9 cellular contexts compared by ENCODE assay signal in genomic region chr7:41699532-41699931, GRCh38. TPM values are rescaled to one million over a fixed set of nuclear protein-coding genes. Genes with fewer than 3 reads are reported as not detected.
DNase-seq lines count a peak whose midpoint lies in the region; ATAC-seq and TF ChIP-seq lines count a peak whose summit lies in the region.
"Had no signal": no experiment of that assay in that cellular context is flagged by ENCODE, and none has a peak within 500 bp of the region (broad histone marks: within the 10 kb centered on the region; RNA-seq: fewer than 3 reads in every experiment).

No MANE protein-coding gene starts in this region.

- H3K9me3 ChIP-seq in aorta (ENCODE audit: control insufficient read depth, low read length) = no peaks in the 10 kb centered on the region
- H3K9me3 ChIP-seq in CD8-positive, alpha-beta memory T cell (ENCODE audit: low read length) = no peaks in the 10 kb centered on the region
- H3K9me3 ChIP-seq: BLaER1 had no signal

- peaks cover 2 to 4% of the 10 kb centered on the region in 2 donors for H3K4me1 ChIP-seq in aorta (ENCODE audit: control insufficient read depth in 1 of 2, insufficient read depth in 2 of 2, low read length in 2 of 2)
- H3K4me1 ChIP-seq in CD8-positive, alpha-beta memory T cell (ENCODE audit: insufficient read depth, low read length) = no peaks in the 10 kb centered on the region
- H3K4me1 ChIP-seq: BLaER1 had no signal

- no peak for ATAC-seq in natural killer cell treated with Interleukin-12 subunit alpha and Interleukin-12 subunit beta and Interleukin-15 and Interleukin-18, amount 100 ng/mL, for 72 hours
- ATAC-seq in natural killer cell = no peak
- peak; percentile 42 to 58 for ATAC-seq in naive B cell (ENCODE audit: low read depth in 2 of 2)
- ATAC-seq in aorta (ENCODE audit: low FRiP score) = no peak

- peaks cover 33 to 52% of the 10 kb centered on the region in 2 donors for H3K27me3 Mint-ChIP-seq in natural killer cell treated with Interleukin-12 subunit alpha and Interleukin-12 subunit beta and Interleukin-15 and Interleukin-18, amount 100 ng/mL, for 72 hours
- H3K27me3 Mint-ChIP-seq in natural killer cell (ENCODE audit: low read depth in 2 of 2) = peaks cover 38 to 77% of the 10 kb centered on the region in 2 donors
- H3K27me3 Mint-ChIP-seq in naive B cell = peaks cover 42 to 68% (median 60%) of the 10 kb centered on the region in 3 donors
- peaks cover 7 to 62% of the 10 kb centered on the region in 2 donors for H3K27me3 Mint-ChIP-seq in CD8-positive, alpha-beta memory T cell

- peak overlapping the region; percentile 62 to 91 for H3K27ac ChIP-seq in aorta (ENCODE audit: low read depth in 1 of 2, low read length in 2 of 2)
- no peak overlapping the region for H3K27ac ChIP-seq in CD8-positive, alpha-beta memory T cell (ENCODE audit: low read depth, low read length)
- H3K27ac ChIP-seq: BLaER1 had no signal

- H3K36me3 Mint-ChIP-seq in natural killer cell treated with Interleukin-12 subunit alpha and Interleukin-12 subunit beta and Interleukin-15 and Interleukin-18, amount 100 ng/mL, for 72 hours = no peaks in the 10 kb centered on the region
- no peaks in the 10 kb centered on the region for H3K36me3 Mint-ChIP-seq in natural killer cell
- H3K36me3 Mint-ChIP-seq in naive B cell = no peaks in the 10 kb centered on the region
- H3K36me3 Mint-ChIP-seq in CD8-positive, alpha-beta memory T cell = no peaks in the 10 kb centered on the region

- DNase-seq in natural killer cell treated with Interleukin-12 subunit alpha and Interleukin-12 subunit beta and Interleukin-15 and Interleukin-18, amount 100 ng/mL, for 72 hours (ENCODE audit: low spot score) = no peak
- DNase-seq in natural killer cell (no peak), fibroblast of gingiva (ENCODE audit: low read depth) (peak; percentile 36), naive B cell (no peak), aorta (peak in 1 of 2 donors; percentile 57), activated gamma-delta T cell (lab: John Stamatoyannopoulos, UW) (no peak)
- DNase-seq in CD8-positive, alpha-beta memory T cell = no peak
- no peak for DNase-seq in stimulated activated naive CD4-positive, alpha-beta T cell treated with Interleukin-2 at 50 U/mL for 16 hours (lab: John Stamatoyannopoulos, UW)

- H3K4me1 Mint-ChIP-seq in natural killer cell treated with Interleukin-12 subunit alpha and Interleukin-12 subunit beta and Interleukin-15 and Interleukin-18, amount 100 ng/mL, for 72 hours (ENCODE audit: low read depth in 2 of 2) = peaks cover 26 to 38% of the 10 kb centered on the region in 2 donors
- H3K4me1 Mint-ChIP-seq in natural killer cell (peaks cover 6 to 13% of the 10 kb centered on the region in 2 donors), naive B cell (peaks cover 23 to 35% (median 26%) of the 10 kb centered on the region in 3 donors)
- H3K4me1 Mint-ChIP-seq in CD8-positive, alpha-beta memory T cell = peaks cover 5 to 9% (median 7%) of the 10 kb centered on the region in 3 donors

- peak overlapping the region; percentile 63 to 91 for H3K4me3 ChIP-seq in aorta (ENCODE audit: low read length in 2 of 2)
- no peak overlapping the region for H3K4me3 ChIP-seq in CD8-positive, alpha-beta memory T cell (ENCODE audit: low read length)
- H3K4me3 ChIP-seq: BLaER1 had no signal

- POLR2A ChIA-PET in CD8-positive, alpha-beta memory T cell (lab: Charles Lee) = no interaction called here

- no peaks in the 10 kb centered on the region for H3K27me3 ChIP-seq in aorta (ENCODE audit: control insufficient read depth in 1 of 2, insufficient read depth in 2 of 2, low read length in 1 of 2)
- H3K27me3 ChIP-seq in CD8-positive, alpha-beta memory T cell (ENCODE audit: insufficient read depth, low read length, poor library complexity, severe bottlenecking) = no peaks in the 10 kb centered on the region

- intact Hi-C loops in natural killer cell (cut with micrococcal nuclease) (no loop called here), aorta (cut with DNase I) (loop anchor here (5.0 to 10.0 kb wide), 5 partner anchors 127 to 937 kb away; no protein-coding TSS in a partner anchor)

- H3K9me3 Mint-ChIP-seq in natural killer cell treated with Interleukin-12 subunit alpha and Interleukin-12 subunit beta and Interleukin-15 and Interleukin-18, amount 100 ng/mL, for 72 hours = no peaks in the 10 kb centered on the region
- H3K9me3 Mint-ChIP-seq in natural killer cell (no peaks in the 10 kb centered on the region), naive B cell (no peaks in the 10 kb centered on the region)
- peaks cover 0 to 5% (median 2%) of the 10 kb centered on the region in 5 donors for H3K9me3 Mint-ChIP-seq in CD8-positive, alpha-beta memory T cell

- TF ChIP-seq CTCF in natural killer cell (IDR thresholded peaks at IDR 0.05) = no peak

- H3K36me3 ChIP-seq in aorta (ENCODE audit: control insufficient read depth in 1 of 2, insufficient read depth in 2 of 2, low read length in 1 of 2) = no peaks in the 10 kb centered on the region
- no peaks in the 10 kb centered on the region for H3K36me3 ChIP-seq in CD8-positive, alpha-beta memory T cell (ENCODE audit: insufficient read depth, low read length)
- H3K36me3 ChIP-seq: BLaER1 had no signal

- CTCF ChIA-PET in CD8-positive, alpha-beta memory T cell (lab: Charles Lee) = no interaction called here

- 0 to 1% methylated on average over 12 of the region's 12 CpGs for WGBS in aorta, 2 donors

- H3K4me3 Mint-ChIP-seq in natural killer cell treated with Interleukin-12 subunit alpha and Interleukin-12 subunit beta and Interleukin-15 and Interleukin-18, amount 100 ng/mL, for 72 hours = peak overlapping the region; percentile 69
- H3K4me3 Mint-ChIP-seq in natural killer cell = no peak overlapping the region
- H3K4me3 Mint-ChIP-seq in naive B cell = peak overlapping the region; percentile 25 to 89 (median 76)
- no peak overlapping the region for H3K4me3 Mint-ChIP-seq in CD8-positive, alpha-beta memory T cell

- peak overlapping the region in 1 of 2 donors; percentile 54 for H3K27ac Mint-ChIP-seq in natural killer cell treated with Interleukin-12 subunit alpha and Interleukin-12 subunit beta and Interleukin-15 and Interleukin-18, amount 100 ng/mL, for 72 hours
- H3K27ac Mint-ChIP-seq in natural killer cell (no peak overlapping the region), naive B cell (peak overlapping the region in 2 of 6 donors; percentile 11 to 60)
- no peak overlapping the region for H3K27ac Mint-ChIP-seq in CD8-positive, alpha-beta memory T cell

RNA-seq across cellular contexts. Expression of gene INHBA, which starts 3.4 kb away (rescaled TPM):
- total RNA-seq in natural killer cell treated with Interleukin-12 subunit alpha and Interleukin-12 subunit beta and Interleukin-15 and Interleukin-18, amount 100 ng/mL, for 72 hours = 1 to 10 TPM; 1.1 to 1.2 TPM
- under 1 TPM in 1 of 3 donors, not detected in 2; 0.65 TPM for total RNA-seq in natural killer cell
- polyA plus RNA-seq in naive B cell (ENCODE audit: low read depth in 6 of 6) = not detected
- total RNA-seq in aorta = 10 to 100 TPM; 30.8 to 73.3 TPM
- 10 to 100 TPM; 22.9 to 23.7 TPM for polyA plus RNA-seq in aorta
- total RNA-seq in CD8-positive, alpha-beta memory T cell = not detected
- polyA plus RNA-seq in CD8-positive, alpha-beta memory T cell = not detected

Comparison
In these comparisons a context has a peak if more than half of its experiments do, and no peak if none do; other contexts are left out.
1. H3K4me3 Mint-ChIP-seq: peak in natural killer cell treated with Interleukin-12 subunit alpha and Interleukin-12 subunit beta and Interleukin-15 and Interleukin-18, amount 100 ng/mL, for 72 hours (single experiment) and naive B cell (8 of 8); none in natural killer cell (single experiment) and CD8-positive, alpha-beta memory T cell (0 of 7).
2. ATAC-seq: peak in naive B cell (2 of 2); none in natural killer cell treated with Interleukin-12 subunit alpha and Interleukin-12 subunit beta and Interleukin-15 and Interleukin-18, amount 100 ng/mL, for 72 hours (0 of 2), natural killer cell (0 of 3) and aorta (single experiment).
3. RNA of gene INHBA, which starts 3.4 kb away (total RNA-seq): 30.8 to 73.3 TPM in aorta; 1.1 to 1.2 TPM in natural killer cell treated with Interleukin-12 subunit alpha and Interleukin-12 subunit beta and Interleukin-15 and Interleukin-18, amount 100 ng/mL, for 72 hours, 0.65 TPM in natural killer cell and not detected in CD8-positive, alpha-beta memory T cell; every median in the first group is over 10 times any median in the second.